ENCODE assay signal across 8 cellular contexts in genomic region chr14:88554458-88555286, GRCh38. TPM values are rescaled to one million over a fixed set of nuclear protein-coding genes. Genes with fewer than 3 reads are reported as not detected.
DNase-seq lines count a peak whose midpoint lies in the region; ATAC-seq and TF ChIP-seq lines count a peak whose summit lies in the region.

Gene PTPN21 (minus strand): TSS chr14:88555007. CDS start chr14:88550417, 4,590 bp downstream.

- H3K36me3 ChIP-seq in brain microvascular endothelial cell (replicated peaks) (peaks cover 7% of the 10 kb centered on the region), psoas muscle (ENCODE audit: insufficient read depth in 1 of 2, low read depth in 1 of 2) (peaks cover 0 to 6% of the 10 kb centered on the region in 2 donors)

- DNase-seq in Caki2 (ENCODE audit: low read depth): peak; percentile 74
- DNase-seq in NCI-H774 (lab: John Stamatoyannopoulos, UW): peak; percentile 49
- peak; percentile 42 for DNase-seq in brain microvascular endothelial cell
- peak in 44 of 51 donors; percentile 11 to 76 (median 42) for DNase-seq in hypothalamus (lab: John Stamatoyannopoulos, UW)
- peak; percentile 83 to 89 for DNase-seq in psoas muscle
- DNase-seq in cortex of kidney (lab: John Stamatoyannopoulos, UW): no peak

- peaks cover 32% of the 10 kb centered on the region for H3K4me1 ChIP-seq in psoas muscle

- intact Hi-C loops in psoas muscle (cut with DNase I): loop anchor here in 1 of 2 donors (10.0 kb wide), 1 partner anchor 1400 kb away; the partner anchor contains the start of genes EFCAB11 and TDP1

- TF ChIP-seq CTCF in brain microvascular endothelial cell (IDR thresholded peaks at IDR 0.05; ENCODE audit: low read depth, low read length, missing control alignments) (no peak), psoas muscle (IDR thresholded peaks at IDR 0.05) (no peak)

- WGBS in psoas muscle, 3 donors: 1 to 2% (median 1%) methylated on average over 71 to 103 of the region's 103 CpGs

- no peaks in the 10 kb centered on the region for H3K27me3 ChIP-seq in brain microvascular endothelial cell (replicated peaks)
- no peaks in the 10 kb centered on the region for H3K27me3 ChIP-seq in psoas muscle (ENCODE audit: insufficient read depth in 3 of 3, low read length in 2 of 3)

- H3K9me3 ChIP-seq in psoas muscle: no peaks in the 10 kb centered on the region

- H3K4me3 ChIP-seq in brain microvascular endothelial cell (ENCODE audit: low read depth, low read length) (peak within 1 kb of the TSS; percentile 78), psoas muscle (peak within 1 kb of the TSS; percentile 91)

- in situ Hi-C loops in Caki2 (cut with HindIII; ENCODE audit: low pct_unique_long_range_greater_than_20kb, low sequenced_read_pairs) (no loop called here), brain microvascular endothelial cell (cut with HindIII; ENCODE audit: low pct_ligation_motif_present, low sequenced_read_pairs) (no loop called here)

- H3K27ac ChIP-seq in brain microvascular endothelial cell (peak within 1 kb of the TSS; percentile 64), psoas muscle (peak within 1 kb of the TSS; percentile 88)

- ATAC-seq in GM21381 (IDR thresholded peaks at IDR 0.05; ENCODE audit: unreplicated experiment): peak; percentile 41
- peak; percentile 89 to 92 (median 92) for ATAC-seq in psoas muscle
- no peak for ATAC-seq in GM21526 (IDR thresholded peaks at IDR 0.05; ENCODE audit: low FRiP score, unreplicated experiment)

RNA-seq across cellular contexts. Expression of gene PTPN21, which starts in this region (rescaled TPM):
- total RNA-seq in Caki2 (2014; rRNA removed; shearing (Covaris generic); ENCODE audit: low replicate concordance): 0.58 and 3.7 TPM in 2 replicates
- total RNA-seq in psoas muscle: 10 to 100 TPM; 14.8 to 27.3 (median 18.5) TPM
- polyA plus RNA-seq in psoas muscle: 10 to 100 TPM in 1 of 3 donors, 1 to 10 TPM in 2; 4.7 to 10.7 (median 6.6) TPM
